In the genomic region with DNA sequence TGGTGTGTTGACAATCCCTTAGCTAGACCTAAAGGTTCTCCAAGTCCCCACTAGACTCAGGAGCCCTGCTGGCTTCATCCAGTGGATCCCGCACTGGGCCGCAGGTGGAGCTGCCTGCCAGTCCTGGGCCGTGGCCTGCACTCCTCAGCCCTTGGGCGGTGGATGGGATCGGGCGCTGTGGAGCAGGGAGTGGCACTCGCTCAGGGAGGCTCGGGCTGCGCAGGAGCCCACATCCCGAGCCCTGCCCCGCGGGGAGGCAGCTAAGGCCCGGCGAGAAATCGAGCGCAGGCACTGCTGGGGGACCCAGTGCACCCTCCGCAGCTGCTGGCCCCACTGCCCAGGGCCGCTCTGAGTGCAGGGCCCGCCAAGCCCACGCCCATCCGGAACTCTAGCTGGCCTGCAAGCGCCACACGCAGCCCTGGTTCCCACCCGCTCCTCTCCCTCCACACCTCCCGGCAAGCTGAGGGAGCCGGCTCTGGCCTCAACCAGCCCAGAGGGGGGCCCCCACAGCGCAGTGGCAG, we compare ENCODE assay signal across 28 cellular contexts.
"Had no signal": no experiment of that assay in that cellular context is flagged by ENCODE, and none has a peak within 500 bp of the region (broad histone marks: within the 10 kb centered on the region; RNA-seq: fewer than 3 reads in every experiment).

No MANE protein-coding gene starts in this region.

- H3K4me3 Mint-ChIP-seq: stimulated activated effector memory CD8-positive, alpha-beta T cell treated with anti-CD3 and anti-CD28 coated beads, Interleukin-12 subunit alpha, Interleukin-12 subunit beta, amount 100 ng/mL, for 72 hours; stimulated activated naive B cell treated with anti-CD40 and anti-IgM and Interleukin-4, amounts not matched to agents 10 μg/mL and 1 μg/mL and 100 μg/mL, for 72 hours; stimulated activated naive CD8-positive, alpha-beta T cell treated with anti-CD3 and anti-CD28 coated beads, Interleukin-15, Interleukin-2, amounts not matched to agents 100 ng/mL and 50 ng/mL, for 24 hours; type B pancreatic cell had no signal

- H3K27me3 ChIP-seq: stomach, suprapubic skin, testis, thyroid gland, tibial artery, tibial nerve, transverse colon, upper lobe of left lung, upper lobe of right lung, uterus, vagina had no signal

- FAIRE-seq: urothelium cell line had no signal

- H3K4me1 Mint-ChIP-seq: stimulated activated effector memory CD8-positive, alpha-beta T cell treated with anti-CD3 and anti-CD28 coated beads, Interleukin-12 subunit alpha, Interleukin-12 subunit beta, amount 100 ng/mL, for 72 hours; stimulated activated naive B cell treated with anti-CD40 and anti-IgM and Interleukin-4, amounts not matched to agents 10 μg/mL and 1 μg/mL and 100 μg/mL, for 72 hours had no signal

- H3K27me3 Mint-ChIP-seq: stimulated activated naive B cell treated with anti-CD40 and anti-IgM and Interleukin-4, amounts not matched to agents 10 μg/mL and 1 μg/mL and 100 μg/mL, for 72 hours; stimulated activated naive CD8-positive, alpha-beta T cell treated with anti-CD3 and anti-CD28 coated beads, Interleukin-15, Interleukin-2, amounts not matched to agents 100 ng/mL and 50 ng/mL, for 24 hours; type B pancreatic cell had no signal

- DNase-seq: stimulated activated CD4-positive, alpha-beta T cell treated with anti-CD3 and anti-CD28 coated beads, Interleukin-1b, Interleukin-23, amount 100 ng/mL, for 48 hours; stimulated activated CD4-positive, alpha-beta T cell treated with anti-CD3 and anti-CD28 coated beads, Interleukin-2, amount 100 ng/mL, for 24 hours; stimulated activated CD4-positive, alpha-beta T cell treated with anti-CD3 and anti-CD28 coated beads, Interleukin-2, amount 100 ng/mL, for 48 hours; stimulated activated CD4-positive, alpha-beta T cell treated with anti-CD3 and anti-CD28 coated beads, Interleukin-4, amount 100 ng/mL, for 1 hour; stimulated activated CD4-positive, alpha-beta T cell treated with anti-CD3 and anti-CD28 coated beads, Interleukin-4, amount 100 ng/mL, for 24 hours; stimulated activated CD4-positive, alpha-beta T cell treated with anti-CD3 and anti-CD28 coated beads, Interleukin-4, amount 100 ng/mL, for 4 hours; stimulated activated CD8-positive, alpha-beta memory T cell treated with anti-CD3 and anti-CD28 coated beads, Interleukin-4, amount 100 ng/mL, for 48 hours; stimulated activated naive B cell treated with anti-CD40 and anti-IgM and Interleukin-4, amounts not matched to agents 10 μg/mL and 1 μg/mL and 100 μg/mL, for 72 hours; stimulated activated naive CD4-positive, alpha-beta T cell; stimulated activated naive CD4-positive, alpha-beta T cell treated with Interleukin-2 at 50 U/mL for 16 hours; stomach; substantia nigra; thyroid gland; tibial artery; transverse colon; trophoblast cell; upper lobe of right lung; uterus had no signal

- H3K9me3 ChIP-seq: stomach, suprapubic skin, testis, thoracic aorta, thyroid gland, tibial artery, tibial nerve, transverse colon, upper lobe of left lung, upper lobe of right lung, uterus, vagina had no signal

- H3K27ac ChIP-seq: stomach, suprapubic skin, testis, thoracic aorta, thyroid gland, tibial artery, tibial nerve, transverse colon, upper lobe of left lung, upper lobe of right lung, uterus, vagina had no signal

- H3K4me1 ChIP-seq: stomach, suprapubic skin, thyroid gland, transverse colon, upper lobe of left lung, upper lobe of right lung, uterus, vagina had no signal

- H3K4me3 ChIP-seq: stomach, suprapubic skin, thoracic aorta, thyroid gland, tibial artery, tibial nerve, transverse colon, upper lobe of left lung, upper lobe of right lung, uterus, vagina had no signal

- H3K36me3 ChIP-seq: stomach, suprapubic skin, thoracic aorta, thyroid gland, tibial artery, tibial nerve, transverse colon, upper lobe of left lung, upper lobe of right lung, uterus, vagina had no signal

- H3K9me3 Mint-ChIP-seq: stimulated activated effector memory CD8-positive, alpha-beta T cell treated with anti-CD3 and anti-CD28 coated beads, Interleukin-12 subunit alpha, Interleukin-12 subunit beta, amount 100 ng/mL, for 72 hours; stimulated activated naive B cell treated with anti-CD40 and anti-IgM and Interleukin-4, amounts not matched to agents 10 μg/mL and 1 μg/mL and 100 μg/mL, for 72 hours; stimulated activated naive CD8-positive, alpha-beta T cell treated with anti-CD3 and anti-CD28 coated beads, Interleukin-15, Interleukin-2, amounts not matched to agents 100 ng/mL and 50 ng/mL, for 24 hours; type B pancreatic cell had no signal

- ATAC-seq: stimulated activated effector memory CD8-positive, alpha-beta T cell treated with anti-CD3 and anti-CD28 coated beads, Interleukin-12 subunit alpha, Interleukin-12 subunit beta, amount 100 ng/mL, for 72 hours; stimulated activated naive B cell treated with anti-CD40 and anti-IgM and Interleukin-4, amounts not matched to agents 10 μg/mL and 1 μg/mL and 100 μg/mL, for 72 hours; upper lobe of right lung had no signal

- H3K36me3 Mint-ChIP-seq: stimulated activated effector memory CD8-positive, alpha-beta T cell treated with anti-CD3 and anti-CD28 coated beads, Interleukin-12 subunit alpha, Interleukin-12 subunit beta, amount 100 ng/mL, for 72 hours; stimulated activated naive B cell treated with anti-CD40 and anti-IgM and Interleukin-4, amounts not matched to agents 10 μg/mL and 1 μg/mL and 100 μg/mL, for 72 hours; type B pancreatic cell had no signal

- H3K27ac Mint-ChIP-seq: stimulated activated effector memory CD8-positive, alpha-beta T cell treated with anti-CD3 and anti-CD28 coated beads, Interleukin-12 subunit alpha, Interleukin-12 subunit beta, amount 100 ng/mL, for 72 hours; stimulated activated naive B cell treated with anti-CD40 and anti-IgM and Interleukin-4, amounts not matched to agents 10 μg/mL and 1 μg/mL and 100 μg/mL, for 72 hours; stimulated activated naive CD8-positive, alpha-beta T cell treated with anti-CD3 and anti-CD28 coated beads, Interleukin-15, Interleukin-2, amounts not matched to agents 100 ng/mL and 50 ng/mL, for 24 hours; type B pancreatic cell had no signal
